17 cellular contexts compared by ENCODE assay signal in genomic region chr7:102107474-102108104, GRCh38.
A peak's percentile ranks its signal among the peaks of the same experiment; 100 is the strongest.
DNase-seq lines count a peak whose midpoint lies in the region; ATAC-seq and TF ChIP-seq lines count a peak whose summit lies in the region.
"Had no signal": no experiment of that assay in that cellular context is flagged by ENCODE, and none has a peak within 500 bp of the region (broad histone marks: within the 10 kb centered on the region; RNA-seq: fewer than 3 reads in every experiment).

No MANE protein-coding gene starts in this region.

- TF ChIP-seq CTCF in colonic mucosa (IDR thresholded peaks at IDR 0.05) (no peak), upper lobe of left lung (IDR thresholded peaks at IDR 0.05) (no peak)

- H3K4me3 ChIP-seq in colonic mucosa (no peak overlapping the region), upper lobe of left lung (no peak overlapping the region)
- H3K4me3 ChIP-seq: GM23338 had no signal

- H3K4me1 ChIP-seq in colonic mucosa (no peaks in the 10 kb centered on the region), upper lobe of left lung (no peaks in the 10 kb centered on the region)

- WGBS in upper lobe of left lung, 2 donors = 92 to 94% methylated on average over 12 to 19 of the region's 19 CpGs

- no peak overlapping the region for H3K9ac ChIP-seq in colonic mucosa (ENCODE audit: low read depth in 2 of 2, low read length in 2 of 2)

- H3K27ac ChIP-seq in colonic mucosa = no peak overlapping the region
- H3K27ac ChIP-seq in upper lobe of left lung = no peak overlapping the region
- H3K27ac ChIP-seq: HL-60 had no signal

- H3K27me3 ChIP-seq in colonic mucosa = no peaks in the 10 kb centered on the region
- no peaks in the 10 kb centered on the region for H3K27me3 ChIP-seq in upper lobe of left lung

- TF ChIP-seq EP300 in upper lobe of left lung (IDR thresholded peaks at IDR 0.05) = no peak

- intact Hi-C loops in colonic mucosa (cut with DNase I) = no loop called here

- H3K9me3 ChIP-seq in colonic mucosa = no peaks in the 10 kb centered on the region
- no peaks in the 10 kb centered on the region for H3K9me3 ChIP-seq in upper lobe of left lung

- DNase-seq in activated effector memory CD4-positive, alpha-beta T cell treated with anti-CD3 and anti-CD28 coated beads, Interleukin-2, amount 50 U/mL, for 16 hours = peak; percentile 54
- DNase-seq in activated effector memory CD4-positive, alpha-beta T cell treated with Interleukin-2 at 50 U/mL for 16 hours = no peak
- DNase-seq in colonic mucosa (peak; percentile 16), mesenteric fat pad (ENCODE audit: low spot score) (peak; percentile 84), upper lobe of left lung (peak; percentile 7 to 54), NCI-H1417 (lab: John Stamatoyannopoulos, UW) (no peak), AML-193 (lab: John Stamatoyannopoulos, UW) (no peak)
- DNase-seq: 8988T; C1 segment of cervical spinal cord; Calu3; CD4-positive, alpha-beta T cell; DMS 273 treated with DMSO at 0.1 percent for 48 hours; DMS79; H7 had no signal

- peaks cover 3% of the 10 kb centered on the region for H3K36me3 ChIP-seq in colonic mucosa
- peaks cover 5 to 79% (median 32%) of the 10 kb centered on the region in 4 donors for H3K36me3 ChIP-seq in upper lobe of left lung

- no peak for TF ChIP-seq POLR2A in upper lobe of left lung (IDR thresholded peaks at IDR 0.05)

- ATAC-seq in upper lobe of left lung (ENCODE audit: low FRiP score in 2 of 2) (no peak), HG03108 (IDR thresholded peaks at IDR 0.05; ENCODE audit: unreplicated experiment) (no peak)
- ATAC-seq: GM23338 had no signal

Comparison
In these comparisons a context has a peak if more than half of its experiments do, and no peak if none do; other contexts are left out.
1. DNase-seq: peak in activated effector memory CD4-positive, alpha-beta T cell treated with anti-CD3 and anti-CD28 coated beads, Interleukin-2, amount 50 U/mL, for 16 hours (single experiment), colonic mucosa (single experiment), mesenteric fat pad (single experiment) and upper lobe of left lung (2 of 2); none in activated effector memory CD4-positive, alpha-beta T cell treated with Interleukin-2 at 50 U/mL for 16 hours (single experiment), NCI-H1417 (0 of 3) and AML-193 (0 of 2).